Comparison of ENCODE assay signal across 18 cellular contexts in the genomic region with DNA sequence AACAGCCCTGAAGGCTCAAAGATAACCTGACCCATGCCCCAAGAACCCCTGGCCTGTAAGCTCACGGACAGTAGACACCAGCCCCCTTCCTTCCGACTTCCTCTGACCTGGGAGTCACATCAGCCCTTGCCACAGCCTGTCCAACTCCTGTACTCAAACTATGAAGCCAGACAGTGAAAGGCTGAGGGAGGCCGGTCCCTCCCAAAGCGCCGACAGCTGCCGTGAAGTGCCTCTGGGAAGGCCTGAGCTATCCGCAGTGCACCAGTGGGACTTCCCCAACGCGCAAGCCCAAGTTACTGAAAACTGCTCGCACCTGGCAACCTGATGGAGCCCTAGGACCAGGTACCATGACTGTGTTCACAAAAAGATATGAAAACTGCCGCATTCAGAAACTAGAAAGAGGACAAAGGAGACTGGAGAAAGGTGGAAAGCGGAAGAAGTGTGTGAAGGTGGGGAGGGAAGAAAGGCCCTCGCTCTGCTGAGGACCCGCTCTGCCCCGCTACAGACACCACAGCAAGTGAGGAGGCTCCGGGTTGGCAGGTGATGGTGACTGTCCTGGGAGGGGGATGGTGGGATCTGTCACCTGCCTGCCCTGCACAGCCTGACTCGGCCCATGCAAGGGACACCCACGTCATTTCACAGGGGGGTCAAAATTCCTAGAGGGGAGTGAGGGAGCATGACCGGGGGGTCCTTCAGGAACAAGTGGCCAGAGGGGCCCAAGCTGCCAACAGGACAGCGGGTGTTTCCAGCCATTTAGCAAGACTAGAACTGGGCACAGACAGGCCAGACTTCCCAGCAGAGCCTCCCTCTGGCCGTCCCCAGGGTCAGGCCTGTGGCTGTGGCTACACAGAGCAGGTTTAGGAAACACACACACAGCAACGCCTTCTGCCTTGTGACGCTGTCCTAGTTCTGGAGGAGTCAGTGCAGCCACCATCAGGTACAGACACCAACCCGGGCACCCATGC.
"Had no signal": no experiment of that assay in that cellular context is flagged by ENCODE, and none has a peak within 500 bp of the region (broad histone marks: within the 10 kb centered on the region; RNA-seq: fewer than 3 reads in every experiment).

No MANE protein-coding gene starts in this region.

- H3K4me1 Mint-ChIP-seq: activated naive CD4-positive, alpha-beta T cell treated with anti-CD3 and anti-CD28 coated beads, Interleukin-2, amount 50 U/mL, for 24 hours had no signal

- H3K4me3 ChIP-seq: dorsolateral prefrontal cortex, lower lobe of right lung, SK-N-MC, thoracic aorta had no signal

- H3K9me3 Mint-ChIP-seq: activated naive CD4-positive, alpha-beta T cell treated with anti-CD3 and anti-CD28 coated beads, Interleukin-2, amount 50 U/mL, for 24 hours; activated T-cell treated with anti-CD3 and anti-CD28 coated beads, Interleukin-2, amount 50 U/mL, for 72 hours; naive thymus-derived CD8-positive, alpha-beta T cell had no signal

- H3K4me3 Mint-ChIP-seq: activated naive CD4-positive, alpha-beta T cell treated with anti-CD3 and anti-CD28 coated beads, Interleukin-2, amount 50 U/mL, for 24 hours; activated T-cell treated with anti-CD3 and anti-CD28 coated beads, Interleukin-2, amount 50 U/mL, for 72 hours had no signal

- ATAC-seq: activated T-cell treated with anti-CD3 and anti-CD28 coated beads, Interleukin-2, amount 50 U/mL, for 72 hours; foreskin keratinocyte; left colon had no signal

- H3K27ac Mint-ChIP-seq: activated T-cell treated with anti-CD3 and anti-CD28 coated beads, Interleukin-2, amount 50 U/mL, for 72 hours had no signal

- H3K27ac ChIP-seq: epithelial cell of prostate, foreskin keratinocyte, lower lobe of right lung, SK-N-MC, thoracic aorta had no signal

- DNase-seq: activated CD4-positive, alpha-beta T cell treated with anti-CD3 and anti-CD28 coated beads for 48 hours; activated CD4-positive, CD25-positive, alpha-beta regulatory T cell; activated effector memory CD4-positive, alpha-beta T cell treated with anti-CD3 and anti-CD28 coated beads, Interleukin-2, amount 50 U/mL, for 16 hours; activated T-cell treated with anti-CD3 and anti-CD28 coated beads, Interleukin-2, amount 50 U/mL, for 72 hours; foreskin keratinocyte; hippocampal formation; left colon; lower lobe of right lung; retina; stimulated activated CD4-positive, alpha-beta T cell treated with anti-CD3 and anti-CD28 coated beads, Interleukin-12 subunit alpha, Interleukin-12 subunit beta, amount 100 ng/mL, for 4 hours; stimulated activated CD4-positive, alpha-beta T cell treated with anti-CD3 and anti-CD28 coated beads, Interleukin-1b, Interleukin-23, amount 100 ng/mL, for 48 hours; T-helper 9 cell had no signal

- H3K27me3 ChIP-seq: dorsolateral prefrontal cortex, foreskin keratinocyte had no signal

- H3K4me1 ChIP-seq: foreskin keratinocyte, lower lobe of right lung had no signal

- H3K27me3 Mint-ChIP-seq: activated naive CD4-positive, alpha-beta T cell treated with anti-CD3 and anti-CD28 coated beads, Interleukin-2, amount 50 U/mL, for 24 hours; naive thymus-derived CD8-positive, alpha-beta T cell had no signal
